Comparison of ENCODE assay signal across 7 cellular contexts in the genomic region with DNA sequence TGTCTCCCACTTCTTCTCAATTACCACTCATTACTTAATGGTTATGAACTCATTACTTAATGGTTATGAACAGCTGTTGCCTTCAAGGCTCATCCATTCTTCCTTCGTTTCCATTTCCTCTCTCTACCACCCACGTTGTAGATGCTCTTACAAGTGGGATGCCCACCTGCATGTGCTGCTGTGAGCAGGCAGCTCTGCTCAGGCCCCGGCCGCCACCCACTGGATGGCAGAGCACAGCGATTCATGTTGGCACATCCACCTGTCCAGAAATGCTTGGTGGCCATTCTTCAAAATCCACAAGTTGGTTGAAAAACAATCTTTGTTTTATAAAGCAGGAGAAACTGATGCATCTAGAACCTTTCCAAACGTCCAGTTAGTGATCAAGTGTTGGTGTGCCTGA.
"Had no signal": no experiment of that assay in that cellular context is flagged by ENCODE, and none has a peak within 500 bp of the region (broad histone marks: within the 10 kb centered on the region; RNA-seq: fewer than 3 reads in every experiment).

No MANE protein-coding gene starts in this region.

- ATAC-seq: gastroesophageal sphincter; pancreas; SK-N-SH treated with all-trans-retinoic acid at 6 μM for 48 hours; stimulated activated memory B cell treated with anti-CD40 and anti-IgM and Interleukin-4, amounts not matched to agents 10 μg/mL and 1 μg/mL and 100 μg/mL, for 72 hours had no signal

- H3K4me3 Mint-ChIP-seq: stimulated activated memory B cell treated with anti-CD40 and anti-IgM and Interleukin-4, amounts not matched to agents 10 μg/mL and 1 μg/mL and 100 μg/mL, for 72 hours had no signal

- H3K9me3 Mint-ChIP-seq: stimulated activated memory B cell treated with anti-CD40 and anti-IgM and Interleukin-4, amounts not matched to agents 10 μg/mL and 1 μg/mL and 100 μg/mL, for 72 hours had no signal

- H3K27ac ChIP-seq: gastroesophageal sphincter had no signal

- H3K27ac Mint-ChIP-seq: stimulated activated memory B cell treated with anti-CD40 and anti-IgM and Interleukin-4, amounts not matched to agents 10 μg/mL and 1 μg/mL and 100 μg/mL, for 72 hours had no signal

- H3K9me3 ChIP-seq: gastroesophageal sphincter, pancreas had no signal

- H3K4me3 ChIP-seq: gastroesophageal sphincter, lung, pancreas had no signal

- H3K27me3 ChIP-seq: gastroesophageal sphincter, pancreas had no signal

- DNase-seq: pancreas, substantia nigra, trophoblast cell had no signal

- H3K27me3 Mint-ChIP-seq: stimulated activated memory B cell treated with anti-CD40 and anti-IgM and Interleukin-4, amounts not matched to agents 10 μg/mL and 1 μg/mL and 100 μg/mL, for 72 hours had no signal
